9 cellular contexts compared by ENCODE assay signal in the genomic region with DNA sequence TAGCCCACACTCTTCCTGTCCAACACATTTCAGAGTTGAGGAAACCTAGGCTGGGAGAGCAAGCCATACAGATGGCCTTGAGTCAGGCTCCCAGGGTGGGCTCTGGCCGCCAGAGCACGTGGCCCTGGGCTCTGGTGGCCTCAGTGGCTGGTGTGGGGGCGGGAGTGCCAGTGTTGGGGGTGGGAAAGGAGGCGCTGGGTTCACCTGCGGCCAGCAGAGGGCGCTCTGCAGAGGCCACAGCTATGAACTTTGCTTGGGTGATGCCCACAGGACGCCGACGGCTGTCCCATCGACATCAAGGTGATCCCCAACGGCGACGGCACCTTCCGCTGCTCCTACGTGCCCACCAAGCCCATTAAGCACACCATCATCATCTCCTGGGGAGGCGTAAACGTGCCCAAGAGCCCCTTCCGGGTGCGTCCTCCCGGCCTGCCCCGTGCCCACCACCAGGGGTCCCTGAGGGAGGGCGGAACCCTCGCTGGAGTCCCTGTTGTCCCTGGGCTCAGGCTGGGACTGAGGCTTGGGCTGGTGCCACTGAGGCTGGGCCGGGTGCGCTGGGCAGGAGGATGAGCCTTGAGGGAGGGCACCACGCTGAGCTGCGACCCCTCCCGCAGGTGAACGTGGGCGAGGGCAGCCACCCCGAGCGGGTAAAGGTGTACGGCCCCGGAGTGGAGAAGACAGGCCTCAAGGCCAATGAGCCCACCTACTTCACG. TPM values are rescaled to one million over a fixed set of nuclear protein-coding genes. Genes with fewer than 3 reads are reported as not detected.
DNase-seq lines count a peak whose midpoint lies in the region; ATAC-seq, FAIRE-seq and TF ChIP-seq lines count a peak whose summit lies in the region.
"Had no signal": no experiment of that assay in that cellular context is flagged by ENCODE, and none has a peak within 500 bp of the region (broad histone marks: within the 10 kb centered on the region; RNA-seq: fewer than 3 reads in every experiment).

No MANE protein-coding gene starts in this region.

- H3K9me3 ChIP-seq in OCI-LY3 (ENCODE audit: insufficient read depth, low read length), result no peaks in the 10 kb centered on the region
- no peaks in the 10 kb centered on the region for H3K9me3 ChIP-seq in skeletal muscle tissue (ENCODE audit: control insufficient read depth in 3 of 3, low read length in 3 of 3)

- no peaks in the 10 kb centered on the region for H3K36me3 Mint-ChIP-seq in activated T-helper 17 cell treated with anti-CD3 and anti-CD28 coated beads, Interleukin-2, amount 50 U/mL, for 72 hours (ENCODE audit: low read depth)
- H3K36me3 Mint-ChIP-seq: activated naive CD4-positive, alpha-beta T cell treated with anti-CD3 and anti-CD28 coated beads, Interleukin-2, amount 50 U/mL, for 24 hours had no signal

- H3K79me2 ChIP-seq in OCI-LY3 (ENCODE audit: low read length), result no peaks in the 10 kb centered on the region

- H4K20me1 ChIP-seq in OCI-LY3 (ENCODE audit: insufficient read depth, low read length), result no peaks in the 10 kb centered on the region

- peaks cover 5% of the 10 kb centered on the region for H3K4me1 Mint-ChIP-seq in activated T-helper 17 cell treated with anti-CD3 and anti-CD28 coated beads, Interleukin-2, amount 50 U/mL, for 72 hours
- H3K4me1 Mint-ChIP-seq: activated naive CD4-positive, alpha-beta T cell treated with anti-CD3 and anti-CD28 coated beads, Interleukin-2, amount 50 U/mL, for 24 hours had no signal

- H3K27ac ChIP-seq in OCI-LY3 (ENCODE audit: low read length) (no peak overlapping the region), skeletal muscle tissue (ENCODE audit: low read depth, low read length) (peak overlapping the region; percentile 76)

- intact Hi-C loops in Right ventricle myocardium superior (cut with DNase I), result no loop called here

- no peak overlapping the region for H3K4me2 ChIP-seq in OCI-LY3 (ENCODE audit: low read length)

- peak; percentile 63 for FAIRE-seq in GM18507 (lab: Jason Lieb, UNC)

- no peaks in the 10 kb centered on the region for H3K27me3 ChIP-seq in OCI-LY3 (ENCODE audit: low read depth, low read length)
- H3K27me3 ChIP-seq in skeletal muscle tissue (ENCODE audit: control insufficient read depth in 3 of 3, insufficient read depth in 3 of 3, low read length in 3 of 3), result no peaks in the 10 kb centered on the region

- no peak overlapping the region for H3K4me3 Mint-ChIP-seq in activated T-helper 17 cell treated with anti-CD3 and anti-CD28 coated beads, Interleukin-2, amount 50 U/mL, for 72 hours
- H3K4me3 Mint-ChIP-seq: activated naive CD4-positive, alpha-beta T cell treated with anti-CD3 and anti-CD28 coated beads, Interleukin-2, amount 50 U/mL, for 24 hours had no signal

- peak; percentile 80 for ATAC-seq in activated T-helper 17 cell treated with anti-CD3 and anti-CD28 coated beads, Interleukin-2, amount 50 U/mL, for 72 hours (replicated peaks)
- ATAC-seq in Right ventricle myocardium superior (ENCODE audit: poor library complexity) (peak; percentile 51), HG02938 (IDR thresholded peaks at IDR 0.05; ENCODE audit: unreplicated experiment) (no peak), GM18870 (IDR thresholded peaks at IDR 0.05; ENCODE audit: unreplicated experiment) (no peak)

- H3K9ac ChIP-seq in OCI-LY3 (ENCODE audit: low read length), result no peak overlapping the region
- H3K9ac ChIP-seq in skeletal muscle tissue (ENCODE audit: low read depth in 1 of 3, low read length in 3 of 3), result peak overlapping the region in 1 of 3 donors; percentile 64

- TF ChIP-seq CTCF in OCI-LY3 (IDR thresholded peaks at IDR 0.05; ENCODE audit: low read depth, low read length), result peak; percentile 69

- H3K36me3 ChIP-seq in OCI-LY3 (replicated peaks; ENCODE audit: low read depth, low read length) (no peaks in the 10 kb centered on the region), skeletal muscle tissue (ENCODE audit: control insufficient read depth in 3 of 3, insufficient read depth in 3 of 3, low read length in 3 of 3) (peaks cover 97 to 100% (median 98%) of the 10 kb centered on the region in 3 donors)

- H3K4me3 ChIP-seq in OCI-LY3 (ENCODE audit: low read length), result no peak overlapping the region
- no peak overlapping the region for H3K4me3 ChIP-seq in skeletal muscle tissue (ENCODE audit: low read length in 3 of 3)

- peaks cover 3% of the 10 kb centered on the region; the same call in 1 of the 2 replicates for H3K4me1 ChIP-seq in OCI-LY3 (ENCODE audit: low read length)
- peaks cover 8 to 82% (median 74%) of the 10 kb centered on the region in 3 donors for H3K4me1 ChIP-seq in skeletal muscle tissue (ENCODE audit: control insufficient read depth in 3 of 3, insufficient read depth in 3 of 3, low read length in 3 of 3)

- DNase-seq in GM18507 (ENCODE audit: extremely low spot score, insufficient read length, low read depth) (peak; percentile 65), Right ventricle myocardium superior (peak; percentile 68), HPDE6-E6E7 (ENCODE audit: extremely low spot score) (no peak)

- H3K9me3 Mint-ChIP-seq in activated T-helper 17 cell treated with anti-CD3 and anti-CD28 coated beads, Interleukin-2, amount 50 U/mL, for 72 hours, result no peaks in the 10 kb centered on the region
- H3K9me3 Mint-ChIP-seq: activated naive CD4-positive, alpha-beta T cell treated with anti-CD3 and anti-CD28 coated beads, Interleukin-2, amount 50 U/mL, for 24 hours had no signal

- H3K27ac Mint-ChIP-seq in activated T-helper 17 cell treated with anti-CD3 and anti-CD28 coated beads, Interleukin-2, amount 50 U/mL, for 72 hours, result no peak overlapping the region
- H3K27ac Mint-ChIP-seq: activated naive CD4-positive, alpha-beta T cell treated with anti-CD3 and anti-CD28 coated beads, Interleukin-2, amount 50 U/mL, for 24 hours had no signal

- peak overlapping the region; percentile 55; the same call in 1 of the 2 replicates for H2AFZ ChIP-seq in OCI-LY3 (ENCODE audit: low read depth, low read length)

- H3K27me3 Mint-ChIP-seq in activated T-helper 17 cell treated with anti-CD3 and anti-CD28 coated beads, Interleukin-2, amount 50 U/mL, for 72 hours, result no peaks in the 10 kb centered on the region
- H3K27me3 Mint-ChIP-seq: activated naive CD4-positive, alpha-beta T cell treated with anti-CD3 and anti-CD28 coated beads, Interleukin-2, amount 50 U/mL, for 24 hours had no signal

RNA-seq across cellular contexts. Expression of a gene that starts 11.9 kb away (rescaled TPM):
- total RNA-seq in activated T-helper 17 cell treated with anti-CD3 and anti-CD28 coated beads, Interleukin-2, amount 50 U/mL, for 72 hours, result under 1 TPM; 0.02 to 0.05 TPM
- total RNA-seq in Right ventricle myocardium superior, result 601 TPM
- 611 TPM for total RNA-seq in skeletal muscle tissue

RNA-seq across cellular contexts. Expression of a gene that starts 20.5 kb away (rescaled TPM):
- total RNA-seq in activated T-helper 17 cell treated with anti-CD3 and anti-CD28 coated beads, Interleukin-2, amount 50 U/mL, for 72 hours, result 100 to 1,000 TPM in 1 of 2 donors, 10 to 100 TPM in 1; 69.9 to 127 TPM
- total RNA-seq in Right ventricle myocardium superior (119 TPM), skeletal muscle tissue (66.3 TPM)

RNA-seq across cellular contexts. Expression of a gene that starts 50.3 kb away (rescaled TPM):
- 10 to 100 TPM; 11.7 to 15.4 TPM for total RNA-seq in activated T-helper 17 cell treated with anti-CD3 and anti-CD28 coated beads, Interleukin-2, amount 50 U/mL, for 72 hours
- total RNA-seq in Right ventricle myocardium superior (5.2 TPM), skeletal muscle tissue (4.7 TPM)

Comparison
In these comparisons a context has a peak if more than half of its experiments do, and no peak if none do; other contexts are left out.
1. ATAC-seq: peak in activated T-helper 17 cell treated with anti-CD3 and anti-CD28 coated beads, Interleukin-2, amount 50 U/mL, for 72 hours (single experiment) and Right ventricle myocardium superior (single experiment); none in HG02938 (single experiment) and GM18870 (single experiment).
2. RNA of a gene that starts 11.9 kb away (total RNA-seq): 611 TPM in skeletal muscle tissue (single experiment) and 601 TPM in Right ventricle myocardium superior (single experiment); 0.02 to 0.05 TPM in activated T-helper 17 cell treated with anti-CD3 and anti-CD28 coated beads, Interleukin-2, amount 50 U/mL, for 72 hours; every median in the first group is over 100 times any median in the second.